In genomic region chr17:80795737-80796136, GRCh38 we compare ENCODE assay signal across 11 cellular contexts.
DNase-seq lines count a peak whose midpoint lies in the region; ATAC-seq lines count a peak whose summit lies in the region.
"Had no signal": no experiment of that assay in that cellular context is flagged by ENCODE, and none has a peak within 500 bp of the region (broad histone marks: within the 10 kb centered on the region; RNA-seq: fewer than 3 reads in every experiment).

No MANE protein-coding gene starts in this region.

- no peak overlapping the region for H3K4me3 Mint-ChIP-seq in activated T-cell treated with anti-CD3 and anti-CD28 coated beads, Interleukin-2, amount 50 U/mL, for 4 hours

- no peaks in the 10 kb centered on the region for H3K9me3 Mint-ChIP-seq in activated T-cell treated with anti-CD3 and anti-CD28 coated beads, Interleukin-2, amount 50 U/mL, for 4 hours

- H3K4me1 Mint-ChIP-seq in activated T-cell treated with anti-CD3 and anti-CD28 coated beads, Interleukin-2, amount 50 U/mL, for 4 hours (ENCODE audit: low read depth) = peaks cover 46% of the 10 kb centered on the region

- no peak for ATAC-seq in activated T-cell treated with anti-CD3 and anti-CD28 coated beads, Interleukin-2, amount 50 U/mL, for 4 hours
- ATAC-seq in left lobe of liver (peak; percentile 81), HG02973 (IDR thresholded peaks at IDR 0.05; ENCODE audit: unreplicated experiment) (no peak), GM21515 (IDR thresholded peaks at IDR 0.05; ENCODE audit: unreplicated experiment) (no peak)
- ATAC-seq: foreskin keratinocyte, Panc1 had no signal

- peaks cover 30% of the 10 kb centered on the region for H3K36me3 Mint-ChIP-seq in activated T-cell treated with anti-CD3 and anti-CD28 coated beads, Interleukin-2, amount 50 U/mL, for 4 hours (ENCODE audit: insufficient read depth)

- no peaks in the 10 kb centered on the region for H3K27me3 Mint-ChIP-seq in activated T-cell treated with anti-CD3 and anti-CD28 coated beads, Interleukin-2, amount 50 U/mL, for 4 hours (ENCODE audit: low read depth)

- peak; percentile 10 for DNase-seq in activated T-cell treated with anti-CD3 and anti-CD28 coated beads, Interleukin-2, amount 50 U/mL, for 1 hour
- DNase-seq in activated T-cell treated with anti-CD3 and anti-CD28 coated beads, Interleukin-2, amount 50 U/mL, for 4 hours = no peak
- peak; percentile 84 for DNase-seq in cerebellum (ENCODE audit: low spot score)
- DNase-seq in left lobe of liver (ENCODE audit: low spot score) = peak; percentile 63
- peak; percentile 84 for DNase-seq in superior temporal gyrus (ENCODE audit: extremely low spot score)
- DNase-seq in SKM-1 treated with dmso at 0.1 percent for 144 hours (lab: John Stamatoyannopoulos, UW; ENCODE audit: unreplicated experiment) = no peak
- DNase-seq: foreskin keratinocyte, NCI-H1092 had no signal

Comparison
In these comparisons a context has a peak if more than half of its experiments do, and no peak if none do; other contexts are left out.
1. DNase-seq: peak in activated T-cell treated with anti-CD3 and anti-CD28 coated beads, Interleukin-2, amount 50 U/mL, for 1 hour (single experiment), cerebellum (single experiment), left lobe of liver (single experiment) and superior temporal gyrus (single experiment); none in activated T-cell treated with anti-CD3 and anti-CD28 coated beads, Interleukin-2, amount 50 U/mL, for 4 hours (single experiment) and SKM-1 treated with dmso at 0.1 percent for 144 hours (single experiment).